In the genomic region with DNA sequence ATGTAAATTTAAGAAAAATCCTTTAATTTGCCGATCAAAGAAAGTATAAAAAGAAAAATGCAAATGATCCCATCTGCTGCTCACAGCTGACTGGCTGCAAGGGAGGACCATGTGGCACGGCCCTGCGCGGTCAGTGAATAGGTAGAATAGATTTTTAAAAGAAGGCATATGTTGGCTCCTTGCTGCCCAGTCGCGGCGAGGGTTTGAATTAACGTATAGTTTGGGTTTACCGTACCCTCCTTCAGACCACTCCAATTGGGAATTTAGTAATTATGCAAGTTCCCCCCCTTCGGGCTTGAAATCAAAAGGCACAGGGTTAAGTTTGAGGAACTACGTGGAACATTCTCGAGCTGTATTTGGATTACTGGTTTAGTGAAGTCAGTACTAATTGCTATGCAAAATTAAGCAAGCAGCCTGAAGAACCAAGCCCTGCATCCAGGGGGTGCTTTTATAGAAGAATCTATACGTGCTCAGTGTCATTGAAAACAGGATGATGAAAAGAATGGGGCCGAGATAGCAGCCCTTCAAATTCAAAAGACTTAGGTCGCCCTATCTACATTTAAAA, we compare ENCODE assay signal across 8 cellular contexts. TPM values are rescaled to one million over a fixed set of nuclear protein-coding genes. Genes with fewer than 3 reads are reported as not detected.
DNase-seq lines count a peak whose midpoint lies in the region; ATAC-seq, FAIRE-seq and TF ChIP-seq lines count a peak whose summit lies in the region.

No MANE protein-coding gene starts in this region.

- H3K4me3 ChIP-seq in lower lobe of right lung: peak overlapping the region; percentile 80
- H3K4me3 ChIP-seq in thoracic aorta: peak overlapping the region; percentile 92

- no peaks in the 10 kb centered on the region for H3K36me3 ChIP-seq in lower lobe of right lung
- H3K36me3 ChIP-seq in thoracic aorta: no peaks in the 10 kb centered on the region

- H3K27ac ChIP-seq in lower lobe of right lung (peak overlapping the region; percentile 71), thoracic aorta (no peak overlapping the region)

- H3K4me1 ChIP-seq in lower lobe of right lung (peaks cover 24% of the 10 kb centered on the region), thoracic aorta (ENCODE audit: control insufficient read depth in 1 of 2, low read depth in 2 of 2) (peaks cover 4 to 20% of the 10 kb centered on the region in 2 donors)

- H3K27me3 ChIP-seq in lower lobe of right lung (ENCODE audit: low read depth) (peaks cover 3% of the 10 kb centered on the region), thoracic aorta (replicated peaks; ENCODE audit: insufficient read depth) (no peaks in the 10 kb centered on the region)

- no peak for TF ChIP-seq CTCF in lower lobe of right lung (IDR thresholded peaks at IDR 0.05)
- TF ChIP-seq CTCF in thoracic aorta (IDR thresholded peaks at IDR 0.05): no peak

- FAIRE-seq in G401.6 (lab: Jason Lieb, UNC) (peak; percentile 84), RCC 7860 (lab: Jason Lieb, UNC) (no peak)

- ATAC-seq in lower lobe of right lung (peak; percentile 39 to 65), thoracic aorta (ENCODE audit: insufficient number of reproducible peaks, low FRiP score, low read depth) (no peak)

- intact Hi-C loops in lower lobe of right lung (cut with DNase I): no loop called here

- DNase-seq in LHCN-M2 (ENCODE audit: low read depth): peak; percentile 11
- DNase-seq in SHP77 treated with DMSO at 0.1 percent for 48 hours (lab: John Stamatoyannopoulos, UW): peak; percentile 68
- peak; percentile 40 for DNase-seq in cerebellum (ENCODE audit: low spot score)
- DNase-seq in lower lobe of right lung: peak; percentile 58
- DNase-seq in thoracic aorta (ENCODE audit: low spot score): no peak
- no peak for DNase-seq in RCC 7860 (ENCODE audit: low spot score)
- DNase-seq in Ammon's horn (ENCODE audit: low spot score): no peak

- H3K9me3 ChIP-seq in lower lobe of right lung: no peaks in the 10 kb centered on the region
- H3K9me3 ChIP-seq in thoracic aorta: no peaks in the 10 kb centered on the region

RNA-seq across cellular contexts. Expression of a gene that starts 1.1 kb away (rescaled TPM):
- total RNA-seq in LHCN-M2 (2014; rRNA removed) (2.9 and 3.3 TPM in 2 replicates), cerebellum (7.7 TPM), lower lobe of right lung (3.1 TPM), thoracic aorta (1 to 10 TPM in 1 of 2 donors, under 1 TPM in 1; 0.54 to 4.2 TPM)
- polyA plus RNA-seq in LHCN-M2 (2012): 1.4 TPM

Comparison
In these comparisons a context has a peak if more than half of its experiments do, and no peak if none do; other contexts are left out.
1. DNase-seq: peak in LHCN-M2 (single experiment), SHP77 treated with DMSO at 0.1 percent for 48 hours (single experiment), cerebellum (single experiment) and lower lobe of right lung (single experiment); none in thoracic aorta (single experiment), RCC 7860 (single experiment) and Ammon's horn (single experiment).